In genomic region chr4:105147226-105148151, GRCh38 we compare ENCODE assay signal across 8 cellular contexts. TPM values are rescaled to one million over a fixed set of nuclear protein-coding genes. Genes with fewer than 3 reads are reported as not detected.
DNase-seq lines count a peak whose midpoint lies in the region; ATAC-seq, FAIRE-seq and TF ChIP-seq lines count a peak whose summit lies in the region.

No MANE protein-coding gene starts in this region.

- no peaks in the 10 kb centered on the region for H3K4me1 ChIP-seq in Panc1 (ENCODE audit: control insufficient read depth, insufficient read depth, low read length)
- H3K4me1 ChIP-seq in parathyroid adenoma: no peaks in the 10 kb centered on the region

- peak overlapping the region; percentile 95 for H3K27ac ChIP-seq in Panc1 (ENCODE audit: low read length)
- H3K27ac ChIP-seq in parathyroid adenoma: peak overlapping the region; percentile 70

- peaks cover 8% of the 10 kb centered on the region; the same call in 1 of the 2 replicates for H3K36me3 ChIP-seq in Panc1 (ENCODE audit: control insufficient read depth, insufficient read depth, low read length)
- no peaks in the 10 kb centered on the region for H3K36me3 ChIP-seq in parathyroid adenoma (ENCODE audit: control insufficient read depth, insufficient read depth, low read length)

- H2AFZ ChIP-seq in parathyroid adenoma: peak overlapping the region; percentile 85

- TF ChIP-seq CTCF in Panc1 (IDR thresholded peaks at IDR 0.05): no peak
- no peak for TF ChIP-seq CTCF in parathyroid adenoma (IDR thresholded peaks at IDR 0.05)

- H3K79me2 ChIP-seq in parathyroid adenoma: no peaks in the 10 kb centered on the region

- H3K9me3 ChIP-seq in Panc1 (ENCODE audit: control insufficient read depth, insufficient read depth, low read depth, low read length) (no peaks in the 10 kb centered on the region), parathyroid adenoma (ENCODE audit: control insufficient read depth, low read length) (no peaks in the 10 kb centered on the region)

- peak overlapping the region; percentile 86 for H3K4me2 ChIP-seq in parathyroid adenoma (ENCODE audit: low read length)

- 0 out of 2 replicates have a peak, but pooled peaks have one; percentile 11 for ATAC-seq in Panc1
- peak; percentile 12 to 13 for ATAC-seq in left cardiac atrium

- in situ Hi-C loops in Panc1 (cut with HindIII; ENCODE audit: low pct_unique_long_range_greater_than_20kb, low sequenced_read_pairs): no loop called here

- peak overlapping the region; percentile 85 to 93 for H3K4me3 ChIP-seq in Panc1 (ENCODE audit: low read depth in 2 of 2, low read length in 2 of 2)
- peak overlapping the region; percentile 98 for H3K4me3 ChIP-seq in parathyroid adenoma (ENCODE audit: low read depth, low read length)

- intact Hi-C loops in Panc1 (cut with micrococcal nuclease; ENCODE audit: unreplicated experiment) (loop anchor here (2.0 kb wide), 1 partner anchor 325 kb away; no protein-coding TSS in a partner anchor), left cardiac atrium (cut with DNase I) (loop anchor here in 1 of 2 donors (10.0 kb wide), 1 partner anchor 97 kb away; no protein-coding TSS in a partner anchor)

- POLR2A ChIA-PET in Panc1 (lab: Charles Lee): no interaction called here

- peak overlapping the region; percentile 35 for H3K9ac ChIP-seq in parathyroid adenoma

- H3K27me3 ChIP-seq in Panc1 (ENCODE audit: control insufficient read depth, insufficient read depth, low read length) (no peaks in the 10 kb centered on the region), parathyroid adenoma (ENCODE audit: control insufficient read depth, insufficient read depth, low read length) (no peaks in the 10 kb centered on the region)

- CTCF ChIA-PET in Panc1 (lab: Charles Lee): interaction anchor here (0.7 kb wide), 1 partner anchor 327 kb away, joined by 5 read pairs; no protein-coding TSS in a partner anchor

- FAIRE-seq in GM18507 (lab: Jason Lieb, UNC): peak; percentile 74

- peak; percentile 68 for DNase-seq in Ammon's horn (ENCODE audit: low spot score)
- no peak for DNase-seq in GM18507 (ENCODE audit: extremely low spot score, insufficient read length, low read depth)
- no peak for DNase-seq in Panc1 (ENCODE audit: low read depth, low spot score)
- peak; percentile 44 for DNase-seq in amniotic epithelial cell (ENCODE audit: low read depth)
- DNase-seq in left cardiac atrium: no peak
- no peak for DNase-seq in HCEC 1CT
- DNase-seq in cortex of kidney (lab: John Stamatoyannopoulos, UW): no peak

- BruUV-seq in Panc1 (replicated peaks; lab: Mats Ljungman, UMichigan): no TSS peak

RNA-seq across cellular contexts. Expression of gene TET2, which starts 0.8 kb away (rescaled TPM):
- total RNA-seq in Panc1 (2021; ENCODE audit: unreplicated experiment) (7.0 TPM), left cardiac atrium (10 to 100 TPM; 17.3 to 19.6 TPM)
- polyA plus RNA-seq in Panc1 (2012; ENCODE audit: insufficient read length): 2.1 TPM

Comparison
In these comparisons a context has a peak if more than half of its experiments do, and no peak if none do; other contexts are left out.
1. DNase-seq: peak in Ammon's horn (single experiment) and amniotic epithelial cell (single experiment); none in GM18507 (single experiment), Panc1 (single experiment), left cardiac atrium (single experiment), HCEC 1CT (single experiment) and cortex of kidney (single experiment).